22 cellular contexts compared by ENCODE assay signal in genomic region chr3:35505772-35506171, GRCh38.
DNase-seq lines count a peak whose midpoint lies in the region; ATAC-seq, FAIRE-seq and TF ChIP-seq lines count a peak whose summit lies in the region.
"Had no signal": no experiment of that assay in that cellular context is flagged by ENCODE, and none has a peak within 500 bp of the region (broad histone marks: within the 10 kb centered on the region; RNA-seq: fewer than 3 reads in every experiment).

No MANE protein-coding gene starts in this region.

- TF ChIP-seq RAD21 in H1 (IDR thresholded peaks at IDR 0.05 in 1 of 2, conservative IDR thresholded peaks at IDR 0.05 in 1 of 2; ENCODE audit: low read depth in 2 of 2, low read length in 2 of 2) = no peak

- H3K18ac ChIP-seq in H1 (ENCODE audit: extremely low read depth, low read length) (no peak overlapping the region; the same call in 1 of the 2 replicates), neuronal stem cell (ENCODE audit: low read length) (peak overlapping the region; percentile 72)

- peak overlapping the region; percentile 42 for H3K27ac ChIP-seq in DND-41 (ENCODE audit: low read length)
- H3K27ac ChIP-seq in HUES48 (ENCODE audit: low read depth, low read length) = peak overlapping the region; percentile 32
- no peak overlapping the region for H3K27ac ChIP-seq in H1 (ENCODE audit: low read depth, low read length)
- peak overlapping the region; percentile 84 for H3K27ac ChIP-seq in neuronal stem cell (replicated peaks; ENCODE audit: low read length)
- no peak overlapping the region for H3K27ac ChIP-seq in gastrocnemius medialis

- no peak overlapping the region for H3K27ac Mint-ChIP-seq in mesothelial cell of epicardium
- H3K27ac Mint-ChIP-seq in activated naive CD8-positive, alpha-beta T cell treated with anti-CD3 and anti-CD28 coated beads, Interleukin-2, amount 50 U/mL, for 24 hours = no peak overlapping the region
- H3K27ac Mint-ChIP-seq: B cell; CD4-positive, alpha-beta T cell; H9; HFFc6 had no signal

- H2AK5ac ChIP-seq in H1 (ENCODE audit: low read depth, low read length) = no peak overlapping the region
- H2AK5ac ChIP-seq in neuronal stem cell (ENCODE audit: low read depth, low read length) = no peak overlapping the region

- H3K79me2 ChIP-seq in DND-41 (ENCODE audit: insufficient read depth, low read length) (no peaks in the 10 kb centered on the region), H1 (ENCODE audit: control insufficient read depth in 1 of 2, insufficient read depth in 2 of 2, low read length in 2 of 2) (no peaks in the 10 kb centered on the region)

- no peak for TF ChIP-seq EP300 in H1 (IDR thresholded peaks at IDR 0.05; ENCODE audit: borderline replicate concordance in 1 of 2, low read depth in 2 of 2, low read length in 2 of 2)

- H4K5ac ChIP-seq in H1 (ENCODE audit: insufficient read length, low read depth, low read length) = no peak overlapping the region

- no peak overlapping the region for H3K4me3 Mint-ChIP-seq in mesothelial cell of epicardium
- no peak overlapping the region for H3K4me3 Mint-ChIP-seq in activated naive CD8-positive, alpha-beta T cell treated with anti-CD3 and anti-CD28 coated beads, Interleukin-2, amount 50 U/mL, for 24 hours
- H3K4me3 Mint-ChIP-seq: B cell; CD4-positive, alpha-beta T cell; H9; HFFc6 had no signal

- H3K4ac ChIP-seq in H1 (replicated peaks; ENCODE audit: insufficient read length, low read depth, low read length) (no peak overlapping the region), neuronal stem cell (ENCODE audit: low read length) (no peak overlapping the region)

- H2BK120ac ChIP-seq in H1 (replicated peaks; ENCODE audit: low read depth, low read length) = no peak overlapping the region
- H2BK120ac ChIP-seq in neuronal stem cell (ENCODE audit: low read depth, low read length) = peak overlapping the region; percentile 52

- WGBS in H1 (ENCODE audit: extremely low coverage in 1 of 2, insufficient coverage in 1 of 2, insufficient read length in 1 of 2, insufficient replicate concordance in 2 of 2, low coverage in 1 of 2, low lambda C conversion rate in 2 of 2, missing lambda C conversion rate in 1 of 2), 2 experiments = 90% methylated on average over 3 of the region's 3 CpGs; no CpG with 5 or more reads in 1 of the 2 experiments
- no CpG with 5 or more reads among the region's 3 CpGs for WGBS in neuronal stem cell (ENCODE audit: extremely low coverage in 2 of 2, insufficient read length in 2 of 2, insufficient replicate concordance in 1 of 2), 2 donors

- no peak overlapping the region for H4K91ac ChIP-seq in H1 (replicated peaks; ENCODE audit: insufficient read length, low read length)
- H4K91ac ChIP-seq in neuronal stem cell (ENCODE audit: low read depth, low read length, poor library complexity) = no peak overlapping the region

- ATAC-seq in DND-41 (ENCODE audit: insufficient read depth, low read depth) = no peak
- no peak for ATAC-seq in activated naive CD8-positive, alpha-beta T cell treated with anti-CD3 and anti-CD28 coated beads, Interleukin-2, amount 50 U/mL, for 24 hours
- ATAC-seq in gastrocnemius medialis = no peak
- ATAC-seq: Panc1, SK-N-SH treated with all-trans-retinoic acid at 6 μM for 48 hours had no signal

- FAIRE-seq in H1 (lab: Jason Lieb, UNC) = no peak
- FAIRE-seq: A204.1, GM18507, GM19239 had no signal

- H2AFZ ChIP-seq in DND-41 (ENCODE audit: low read depth, low read length) (no peak overlapping the region), H1 (ENCODE audit: low read length) (no peak overlapping the region), neuronal stem cell (ENCODE audit: low read length) (no peak overlapping the region)

- H3K27me3 Mint-ChIP-seq in mesothelial cell of epicardium (ENCODE audit: low read depth) = no peaks in the 10 kb centered on the region
- H3K27me3 Mint-ChIP-seq in activated naive CD8-positive, alpha-beta T cell treated with anti-CD3 and anti-CD28 coated beads, Interleukin-2, amount 50 U/mL, for 24 hours = no peaks in the 10 kb centered on the region
- H3K27me3 Mint-ChIP-seq: B cell; CD4-positive, alpha-beta T cell had no signal

- CTCF ChIA-PET in H1 (lab: Charles Lee; ENCODE audit: partially characterized antibody) = interaction anchor here (1.0 kb wide), 1 partner anchor 15 kb away, joined by 3 read pairs; no protein-coding TSS in a partner anchor

- H3K9ac ChIP-seq in DND-41 (ENCODE audit: low read depth, low read length) (no peak overlapping the region), HUES48 (ENCODE audit: low read depth, low read length) (no peak overlapping the region), H1 (replicated peaks in 1 of 4; ENCODE audit: extremely low read depth in 1 of 4, low read depth in 3 of 4, low read length in 3 of 4) (no peak overlapping the region), neuronal stem cell (ENCODE audit: low read depth, low read length, poor library complexity) (no peak overlapping the region)

- H2BK5ac ChIP-seq in H1 (ENCODE audit: low read depth, low read length) (no peak overlapping the region), neuronal stem cell (ENCODE audit: low read length) (peak overlapping the region; percentile 70)

- H3K56ac ChIP-seq in H1 (replicated peaks; ENCODE audit: insufficient read length, low read depth, low read length) = no peak overlapping the region

- POLR2A ChIA-PET in H1 (lab: Charles Lee; ENCODE audit: partially characterized antibody) = no interaction called here

- no peak for TF ChIP-seq POLR2A in H1 (IDR thresholded peaks at IDR 0.05; ENCODE audit: control extremely low read depth in 1 of 2, low read depth in 2 of 2, low read length in 2 of 2)
- no peak for TF ChIP-seq POLR2A in gastrocnemius medialis (IDR thresholded peaks at IDR 0.05)

- no peaks in the 10 kb centered on the region for H3K23me2 ChIP-seq in H1 (ENCODE audit: low read depth, low read length)

- H2BK20ac ChIP-seq in H1 (ENCODE audit: low read length) = 0 out of 2 replicates have a peak overlapping the region, but pooled peaks have one; percentile 32

- no peaks in the 10 kb centered on the region for H3K79me1 ChIP-seq in H1 (ENCODE audit: low read depth, low read length)
- H3K79me1 ChIP-seq in neuronal stem cell (ENCODE audit: low read depth, low read length) = no peaks in the 10 kb centered on the region

- no peak for TF ChIP-seq CTCF in DND-41 (IDR thresholded peaks at IDR 0.05; ENCODE audit: borderline replicate concordance, extremely low read depth, low read length, poor library complexity, severe bottlenecking)
- TF ChIP-seq CTCF in H1 (IDR thresholded peaks at IDR 0.05; ENCODE audit: control extremely low read depth in 1 of 3, insufficient read depth in 1 of 3, low read depth in 1 of 3, low read length in 3 of 3) = no peak
- TF ChIP-seq CTCF in mesothelial cell of epicardium (IDR thresholded peaks at IDR 0.05; ENCODE audit: unreplicated experiment) = no peak
- no peak for TF ChIP-seq CTCF in gastrocnemius medialis (IDR thresholded peaks at IDR 0.05 in 4 of 5, conservative IDR thresholded peaks at IDR 0.05 in 1 of 5)

- H3K4me2 ChIP-seq in DND-41 (ENCODE audit: insufficient read depth, low read length) (no peak overlapping the region), H1 (ENCODE audit: insufficient read depth in 1 of 2, low read depth in 2 of 2, low read length in 2 of 2) (peak overlapping the region; percentile 7 to 22; a peak in 2 of 4 replicates), neuronal stem cell (ENCODE audit: insufficient read depth, low read length, poor library complexity, severe bottlenecking) (no peak overlapping the region)

- H2BK12ac ChIP-seq in H1 (ENCODE audit: low read depth, low read length) = no peak overlapping the region
- H2BK12ac ChIP-seq in neuronal stem cell (ENCODE audit: low read length) = no peak overlapping the region

- peaks cover 2% of the 10 kb centered on the region for H3K4me1 Mint-ChIP-seq in mesothelial cell of epicardium
- no peaks in the 10 kb centered on the region for H3K4me1 Mint-ChIP-seq in activated naive CD8-positive, alpha-beta T cell treated with anti-CD3 and anti-CD28 coated beads, Interleukin-2, amount 50 U/mL, for 24 hours
- H3K4me1 Mint-ChIP-seq: B cell had no signal

- intact Hi-C loops in gastrocnemius medialis (cut with DNase I; ENCODE audit: low total_unique reads) = no loop called here

- DNase-seq in DND-41 (no peak), H1 (ENCODE audit: low read depth in 1 of 2, low spot score in 2 of 2) (no peak), neuronal stem cell (ENCODE audit: low spot score) (no peak), mesothelial cell of epicardium (ENCODE audit: low spot score in 2 of 2, unreplicated experiment in 2 of 2) (no peak), gastrocnemius medialis (no peak)
- no peak for DNase-seq in activated naive CD8-positive, alpha-beta T cell treated with anti-CD3 and anti-CD28 coated beads, Interleukin-2, amount 50 U/mL, for 24 hours
- DNase-seq: COR-L47, DMS79, HFFc6, MV-4-11, NCI-H446 treated with DMSO at 0.1 percent for 48 hours, NCI-H69, SIG-M5 had no signal

- H3K4me1 ChIP-seq in DND-41 (ENCODE audit: insufficient read depth, low read length) (peaks cover 12% of the 10 kb centered on the region), HUES48 (ENCODE audit: control insufficient read depth, insufficient read depth, low read length) (peaks cover 11% of the 10 kb centered on the region), H1 (replicated peaks in 1 of 4; ENCODE audit: control insufficient read depth in 3 of 4, insufficient read depth in 4 of 4, low read length in 3 of 4) (peaks cover 0 to 4% (median 1%) of the 10 kb centered on the region in 4 experiments; a peak in 1 of 7 replicates), neuronal stem cell (ENCODE audit: control insufficient read depth in 2 of 2, insufficient read depth in 1 of 2, low read depth in 1 of 2, low read length in 2 of 2) (peaks cover 0 to 11% of the 10 kb centered on the region in 2 donors), gastrocnemius medialis (no peaks in the 10 kb centered on the region)

- H3K14ac ChIP-seq in H1 (ENCODE audit: insufficient read length) = no peak overlapping the region
- H3K14ac ChIP-seq in neuronal stem cell (ENCODE audit: low read length) = no peak overlapping the region

- H4K20me1 ChIP-seq in DND-41 (ENCODE audit: insufficient read depth, low read length) (no peaks in the 10 kb centered on the region), H1 (replicated peaks in 1 of 2; ENCODE audit: control insufficient read depth in 1 of 2, insufficient read depth in 2 of 2, low read length in 2 of 2) (no peaks in the 10 kb centered on the region)

- in situ Hi-C loops in gastrocnemius medialis (cut with MboI; ENCODE audit: low sequenced_read_pairs in 4 of 4) = no loop called here

- H3K27me3 ChIP-seq in DND-41 (ENCODE audit: insufficient read depth, low read length, poor library complexity) (no peaks in the 10 kb centered on the region), HUES48 (ENCODE audit: control insufficient read depth, insufficient read depth, low read length) (no peaks in the 10 kb centered on the region), H1 (replicated peaks in 1 of 4; ENCODE audit: control insufficient read depth in 3 of 4, extremely low read depth in 1 of 4, insufficient read depth in 3 of 4, low read length in 3 of 4) (no peaks in the 10 kb centered on the region), neuronal stem cell (ENCODE audit: control insufficient read depth in 3 of 3, insufficient read depth in 3 of 3, low read depth in 1 of 3, low read length in 3 of 3) (no peaks in the 10 kb centered on the region), gastrocnemius medialis (no peaks in the 10 kb centered on the region)

- H3K36me3 ChIP-seq in DND-41 (ENCODE audit: insufficient read depth, low read length) = no peaks in the 10 kb centered on the region
- H3K36me3 ChIP-seq in HUES48 (ENCODE audit: control insufficient read depth, insufficient read depth, low read length) = no peaks in the 10 kb centered on the region
- H3K36me3 ChIP-seq in H1 (ENCODE audit: control insufficient read depth in 2 of 4, insufficient read depth in 4 of 4, low read length in 3 of 4) = no peaks in the 10 kb centered on the region
- no peaks in the 10 kb centered on the region for H3K36me3 ChIP-seq in neuronal stem cell (replicated peaks in 1 of 2; ENCODE audit: control insufficient read depth in 2 of 2, insufficient read depth in 2 of 2, low read length in 2 of 2)
- H3K36me3 ChIP-seq in gastrocnemius medialis = no peaks in the 10 kb centered on the region

- H4K8ac ChIP-seq in H1 (ENCODE audit: extremely low read depth, insufficient read depth, low read length) (no peak overlapping the region), neuronal stem cell (ENCODE audit: low read depth, low read length) (no peak overlapping the region)

- H3K9me3 Mint-ChIP-seq in mesothelial cell of epicardium = no peaks in the 10 kb centered on the region
- peaks cover 13% of the 10 kb centered on the region for H3K9me3 Mint-ChIP-seq in activated naive CD8-positive, alpha-beta T cell treated with anti-CD3 and anti-CD28 coated beads, Interleukin-2, amount 50 U/mL, for 24 hours

- no peaks in the 10 kb centered on the region for H3K9me3 ChIP-seq in DND-41 (ENCODE audit: insufficient read depth, low read length, severe bottlenecking)
- no peaks in the 10 kb centered on the region for H3K9me3 ChIP-seq in HUES48 (ENCODE audit: control insufficient read depth, insufficient read depth, low read length)
- H3K9me3 ChIP-seq in H1 (ENCODE audit: insufficient read depth in 2 of 2, low read depth in 1 of 2, low read length in 1 of 2) = no peaks in the 10 kb centered on the region
- H3K9me3 ChIP-seq in neuronal stem cell (replicated peaks in 1 of 2; ENCODE audit: control insufficient read depth in 2 of 2, insufficient read depth in 1 of 2, low read depth in 1 of 2, low read length in 2 of 2) = no peaks in the 10 kb centered on the region
- H3K9me3 ChIP-seq in gastrocnemius medialis = no peaks in the 10 kb centered on the region

- no peak overlapping the region for H3K4me3 ChIP-seq in DND-41 (ENCODE audit: low read depth in 1 of 2, low read length in 2 of 2)
- no peak overlapping the region for H3K4me3 ChIP-seq in HUES48 (ENCODE audit: low read depth, low read length)
- H3K4me3 ChIP-seq in H1 (ENCODE audit: extremely low read depth in 1 of 4, insufficient read depth in 2 of 4, low read depth in 3 of 4, low read length in 4 of 4) = no peak overlapping the region
- no peak overlapping the region for H3K4me3 ChIP-seq in neuronal stem cell (ENCODE audit: low read length in 2 of 2)
- no peak overlapping the region for H3K4me3 ChIP-seq in gastrocnemius medialis

- H3K23ac ChIP-seq in H1 (ENCODE audit: insufficient read length) (no peak overlapping the region), neuronal stem cell (ENCODE audit: low read depth, low read length, poor library complexity) (no peak overlapping the region)

- no peaks in the 10 kb centered on the region for H3K36me3 Mint-ChIP-seq in mesothelial cell of epicardium
- no peaks in the 10 kb centered on the region for H3K36me3 Mint-ChIP-seq in activated naive CD8-positive, alpha-beta T cell treated with anti-CD3 and anti-CD28 coated beads, Interleukin-2, amount 50 U/mL, for 24 hours (ENCODE audit: low read depth)

- H2BK15ac ChIP-seq in H1 (ENCODE audit: low read length) (0 out of 2 replicates have a peak overlapping the region, but pooled peaks have one; percentile 92), neuronal stem cell (ENCODE audit: low read length) (no peak overlapping the region)

Comparison
In these comparisons a context has a peak if more than half of its experiments do, and no peak if none do; other contexts are left out.
1. H3K27ac ChIP-seq: peak in DND-41 (single experiment), HUES48 (single experiment) and neuronal stem cell (single experiment); none in H1 (single experiment) and gastrocnemius medialis (0 of 4).
2. H3K4me2 ChIP-seq: peak in H1 (2 of 2); none in DND-41 (single experiment) and neuronal stem cell (single experiment).